18 cellular contexts compared by ENCODE assay signal in the genomic region with DNA sequence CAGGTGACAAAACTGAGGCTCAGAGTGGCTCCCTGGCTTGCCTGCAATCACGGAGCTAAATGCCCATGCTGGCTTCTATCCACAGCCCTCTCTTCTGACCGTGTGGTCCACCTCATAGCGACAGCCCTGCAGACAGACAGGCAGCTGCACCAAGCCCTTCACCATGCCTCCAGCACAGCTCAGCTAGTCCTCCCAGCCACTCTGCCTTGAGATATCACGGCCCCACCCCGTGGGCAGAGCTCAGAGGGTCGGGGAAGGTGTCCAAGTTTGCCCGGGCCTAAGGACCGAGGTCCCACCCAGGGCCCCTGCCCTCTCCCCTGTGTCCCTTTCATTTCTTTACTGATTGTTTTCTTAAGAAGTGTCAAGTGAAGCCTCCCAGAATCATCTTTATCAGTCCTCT.
"Had no signal": no experiment of that assay in that cellular context is flagged by ENCODE, and none has a peak within 500 bp of the region (broad histone marks: within the 10 kb centered on the region; RNA-seq: fewer than 3 reads in every experiment).

No MANE protein-coding gene starts in this region.

- H3K4me3 Mint-ChIP-seq: naive thymus-derived CD8-positive, alpha-beta T cell had no signal

- H3K4me3 ChIP-seq: coronary artery, dorsolateral prefrontal cortex, esophagus muscularis mucosa, gastrocnemius medialis, left lung, ovary, right lobe of liver, stomach, thoracic aorta, transverse colon had no signal

- DNase-seq: caudate nucleus; effector memory CD4-positive, alpha-beta T cell; gastrocnemius medialis; islet precursor cell; mesendoderm; naive thymus-derived CD8-positive, alpha-beta T cell; ovary; stimulated activated naive CD4-positive, alpha-beta T cell; stomach; substantia nigra; transverse colon had no signal

- H3K27me3 ChIP-seq: gastrocnemius medialis, ovary, right lobe of liver, transverse colon had no signal

- ATAC-seq: gastrocnemius medialis; left lung; naive thymus-derived CD8-positive, alpha-beta T cell; right lobe of liver had no signal

- H3K27ac Mint-ChIP-seq: naive thymus-derived CD8-positive, alpha-beta T cell had no signal

- H3K9me3 ChIP-seq: esophagus muscularis mucosa, gastrocnemius medialis, left lung, ovary, right lobe of liver, stomach, thoracic aorta, transverse colon had no signal

- H3K36me3 ChIP-seq: esophagus muscularis mucosa, gastrocnemius medialis, left lung, ovary, right lobe of liver, stomach, thoracic aorta, transverse colon had no signal

- H3K36me3 Mint-ChIP-seq: naive thymus-derived CD8-positive, alpha-beta T cell had no signal

- H3K27ac ChIP-seq: coronary artery, dorsolateral prefrontal cortex, epithelial cell of prostate, esophagus muscularis mucosa, gastrocnemius medialis, left lung, ovary, right lobe of liver, stomach, thoracic aorta, transverse colon had no signal

- H3K4me1 ChIP-seq: gastrocnemius medialis, left lung, right lobe of liver, stomach, transverse colon had no signal
